In the genomic region with DNA sequence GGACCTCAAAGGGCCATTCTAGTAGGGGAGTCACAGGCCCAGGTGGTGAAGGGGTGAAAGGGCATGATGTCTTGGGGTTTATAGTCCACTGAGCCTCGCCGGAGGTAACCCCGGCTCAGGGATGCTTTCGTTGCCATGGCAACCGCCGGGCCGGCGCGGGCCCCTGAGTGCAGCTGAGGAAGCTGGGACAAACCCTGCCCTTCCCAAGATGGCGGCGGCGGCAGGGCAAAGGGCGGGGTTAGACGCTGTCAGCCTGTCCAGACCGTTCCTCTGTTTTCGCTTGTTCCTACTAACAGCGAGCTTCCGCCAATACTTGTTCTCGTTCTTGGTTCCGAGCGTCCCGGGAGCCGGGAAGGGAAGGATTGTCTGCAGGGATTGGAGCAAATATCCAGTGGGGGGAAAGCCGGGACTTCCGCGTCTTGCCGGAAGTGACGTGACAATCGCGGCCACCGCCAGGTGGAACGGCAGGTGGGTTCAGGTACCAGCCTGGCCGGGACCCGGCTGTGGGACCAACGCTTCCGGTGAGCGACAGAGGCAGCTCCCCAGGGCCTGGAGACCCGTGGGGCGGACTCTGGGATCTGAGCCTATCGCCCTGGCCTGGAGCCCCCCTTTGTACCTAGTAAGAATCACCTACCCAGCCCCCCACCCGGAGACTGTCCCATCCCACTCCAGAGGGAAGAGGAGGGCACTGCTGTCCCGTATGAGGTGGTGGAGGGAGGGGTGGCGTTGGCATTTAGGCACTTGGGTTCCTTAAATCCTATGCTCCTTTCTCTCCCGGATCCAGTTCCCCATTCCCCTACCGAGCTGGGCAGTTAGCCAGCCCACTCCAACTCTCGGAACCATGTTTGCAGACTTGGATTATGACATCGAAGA, we compare ENCODE assay signal across 8 cellular contexts. TPM values are rescaled to one million over a fixed set of nuclear protein-coding genes. Genes with fewer than 3 reads are reported as not detected.
A peak's percentile ranks its signal among the peaks of the same experiment; 100 is the strongest.
DNase-seq lines count a peak whose midpoint lies in the region; ATAC-seq, FAIRE-seq and TF ChIP-seq lines count a peak whose summit lies in the region.

A gene (plus strand): TSS at position 436 of the 873 bp plus-strand sequence. CDS start 406 bp downstream, at position 842.

- TF ChIP-seq CTCF in type B pancreatic cell (conservative IDR thresholded peaks at IDR 0.05): no peak

- H3K4me3 Mint-ChIP-seq in type B pancreatic cell: peak within 1 kb of the TSS; percentile 97

- peak within 1 kb of the TSS; percentile 84 for H3K4me3 ChIP-seq in ACC112 (ENCODE audit: low read depth, low read length)

- peak within 1 kb of the TSS; percentile 66 for H3K27ac ChIP-seq in ACC112 (ENCODE audit: low read depth, low read length)

- no peaks in the 10 kb centered on the region for H3K79me2 ChIP-seq in ACC112 (ENCODE audit: control insufficient read depth, insufficient read depth, low read length, unreplicated experiment)

- peak; percentile 94 for FAIRE-seq in GM19239 (lab: Jason Lieb, UNC)

- H3K36me3 Mint-ChIP-seq in type B pancreatic cell: peaks cover 6% of the 10 kb centered on the region

- H3K27me3 ChIP-seq in ACC112 (ENCODE audit: insufficient read depth, low read length): no peaks in the 10 kb centered on the region

- intact Hi-C loops in left ventricle myocardium superior (cut with micrococcal nuclease) (loop anchor here (10.0 kb wide), 1 partner anchor 508 kb away; no protein-coding TSS in a partner anchor), posterior vena cava (cut with DNase I) (no loop called here)

- H3K4me1 Mint-ChIP-seq in type B pancreatic cell (ENCODE audit: unreplicated experiment): peaks cover 19% of the 10 kb centered on the region

- no peaks in the 10 kb centered on the region for H3K9me3 Mint-ChIP-seq in type B pancreatic cell

- peak within 1 kb of the TSS; percentile 91 for H2AFZ ChIP-seq in ACC112 (ENCODE audit: low read length, unreplicated experiment)

- H3K27me3 Mint-ChIP-seq in type B pancreatic cell: no peaks in the 10 kb centered on the region

- H3K36me3 ChIP-seq in ACC112 (ENCODE audit: insufficient read depth, low read length): no peaks in the 10 kb centered on the region

- H3K27ac Mint-ChIP-seq in type B pancreatic cell: peak within 1 kb of the TSS; percentile 99

- ATAC-seq in left ventricle myocardium superior: peak; percentile 89

- DNase-seq in GM19239 (ENCODE audit: insufficient read length, low spot score): peak; percentile 84
- DNase-seq in NCI-H1417 treated with DMSO at 0.1 percent for 48 hours (lab: John Stamatoyannopoulos, UW): peak; percentile 65
- DNase-seq in T-helper 22 cell (ENCODE audit: low read depth): peak; percentile 66
- DNase-seq in anterior cingulate cortex (lab: John Stamatoyannopoulos, UW): peak; percentile 62 to 97 (median 91)
- DNase-seq in left ventricle myocardium superior: peak; percentile 88
- DNase-seq in posterior vena cava (ENCODE audit: low spot score): peak; percentile 97
- peak; percentile 86 for DNase-seq in type B pancreatic cell (ENCODE audit: extremely low spot score, unreplicated experiment)

- no peaks in the 10 kb centered on the region for H3K4me1 ChIP-seq in ACC112 (ENCODE audit: control insufficient read depth, insufficient read depth, low read length, unreplicated experiment)

RNA-seq across cellular contexts. Expression of the gene that starts here (rescaled TPM):
- 26.5 TPM for total RNA-seq in left ventricle myocardium superior
- total RNA-seq in posterior vena cava: 10 to 100 TPM; 15.7 to 17.5 TPM
- total RNA-seq in type B pancreatic cell (ENCODE audit: low replicate concordance): 45.4 and 45.6 TPM in 2 replicates

Comparison
In these comparisons a context has a peak if more than half of its experiments do, and no peak if none do; other contexts are left out.
1. Peak in every context shown above with its lines: DNase-seq, ATAC-seq, H3K4me3 ChIP-seq and H3K27ac ChIP-seq.